Comparison of ENCODE assay signal across 1 cellular context in genomic region chr6:105992315-105992961, GRCh38.
A peak's percentile ranks its signal among the peaks of the same experiment; 100 is the strongest.
TF ChIP-seq lines count a peak whose summit lies in the region.

No MANE protein-coding gene starts in this region.

TF ChIP-seq in K562, 482 proteins besides CTCF, POLR2A, EP300 and RAD21 (continued from another document and continues in another):
- peak; percentile 96 to 97 for TF ChIP-seq E2F6 (IDR thresholded peaks at IDR 0.05; ENCODE audit: borderline replicate concordance in 1 of 2, extremely low read depth in 1 of 2, insufficient read depth in 1 of 2, insufficient read length in 1 of 2, low read depth in 1 of 2, low read length in 1 of 2, poor library complexity in 1 of 2, severe bottlenecking in 1 of 2)
- TF ChIP-seq ATF4 (CRISPR knock-in tag; IDR thresholded peaks at IDR 0.05) = no peak
- TF ChIP-seq CBFA2T2 (conservative IDR thresholded peaks at IDR 0.05) = peak; percentile 92
- peak; percentile 74 for TF ChIP-seq POLR2G (IDR thresholded peaks at IDR 0.05; ENCODE audit: low read depth, low read length)
- TF ChIP-seq ZNF511 (CRISPR knock-in tag; IDR thresholded peaks at IDR 0.05) = peak; percentile 19
- no peak for TF ChIP-seq CLOCK (CRISPR knock-in tag; IDR thresholded peaks at IDR 0.05; ENCODE audit: borderline replicate concordance)
- peak; percentile 55; the same call in 1 of the 2 replicates for TF ChIP-seq TAF7 (tag; IDR thresholded peaks at IDR 0.05)
- no peak for TF ChIP-seq CC2D1A (IDR thresholded peaks at IDR 0.05)
- no peak for TF ChIP-seq HOXB6 (CRISPR knock-in tag; IDR thresholded peaks at IDR 0.05; ENCODE audit: borderline replicate concordance)
- TF ChIP-seq MEF2A (IDR thresholded peaks at IDR 0.05; ENCODE audit: control insufficient read depth, low read depth, low read length) = no peak
- peak; percentile 97 for TF ChIP-seq MGA (IDR thresholded peaks at IDR 0.05)
- TF ChIP-seq ZBTB33 (CRISPR knock-in tag; IDR thresholded peaks at IDR 0.05) = peak; percentile 100
- TF ChIP-seq CHAMP1 (IDR thresholded peaks at IDR 0.05) = peak; percentile 63; the same call in 1 of the 2 replicates
- TF ChIP-seq NRF1 (conservative IDR thresholded peaks at IDR 0.05 in 1 of 2, IDR thresholded peaks at IDR 0.05 in 1 of 2) = peak; percentile 61 to 71
- TF ChIP-seq RBBP5 (IDR thresholded peaks at IDR 0.05; ENCODE audit: borderline replicate concordance, insufficient read depth, low read length, poor library complexity, severe bottlenecking) = peak; percentile 70
- TF ChIP-seq ZNF277 (CRISPR knock-in tag; IDR thresholded peaks at IDR 0.05; ENCODE audit: borderline replicate concordance) = no peak
